Comparison of ENCODE assay signal across 8 cellular contexts in genomic region chr12:94873368-94874085, GRCh38.
DNase-seq lines count a peak whose midpoint lies in the region; ATAC-seq and TF ChIP-seq lines count a peak whose summit lies in the region.

No MANE protein-coding gene starts in this region.

- peak overlapping the region; percentile 81 for H3K14ac ChIP-seq in trophoblast cell (ENCODE audit: low read length)

- no peak overlapping the region for H3K23ac ChIP-seq in trophoblast cell (ENCODE audit: low read length)

- no peaks in the 10 kb centered on the region for H3K9me3 ChIP-seq in RWPE2 (ENCODE audit: severe bottlenecking)
- no peaks in the 10 kb centered on the region for H3K9me3 ChIP-seq in trophoblast cell (ENCODE audit: insufficient read depth, low read depth, low read length)

- H3K4me1 ChIP-seq in RWPE2 (ENCODE audit: insufficient read depth, poor library complexity, severe bottlenecking): no peaks in the 10 kb centered on the region
- H3K4me1 ChIP-seq in trophoblast cell (ENCODE audit: control insufficient read depth in 1 of 2, insufficient read depth in 2 of 2, low read length in 2 of 2): peaks cover 5 to 6% of the 10 kb centered on the region in 2 experiments

- peak; percentile 36 for DNase-seq in AG08396 (ENCODE audit: low spot score)
- no peak for DNase-seq in RWPE2 (ENCODE audit: low spot score)
- peak; percentile 34 for DNase-seq in germinal center (ENCODE audit: low spot score)
- no peak for DNase-seq in trophoblast cell
- DNase-seq in NCI-H226: no peak
- no peak for DNase-seq in DMS153 (lab: John Stamatoyannopoulos, UW)

- peaks cover 53% of the 10 kb centered on the region for H3K27me3 ChIP-seq in RWPE2 (ENCODE audit: insufficient read depth, poor library complexity, severe bottlenecking)
- H3K27me3 ChIP-seq in trophoblast cell (ENCODE audit: insufficient read depth, low read length): no peaks in the 10 kb centered on the region

- H3K36me3 ChIP-seq in RWPE2 (ENCODE audit: low read depth) (no peaks in the 10 kb centered on the region), trophoblast cell (ENCODE audit: control insufficient read depth in 1 of 2, insufficient read depth in 2 of 2, low read length in 2 of 2) (no peaks in the 10 kb centered on the region)

- H3K4me3 ChIP-seq in RWPE2 (ENCODE audit: severe bottlenecking) (peak overlapping the region; percentile 24), trophoblast cell (ENCODE audit: low read depth, low read length) (peak overlapping the region; percentile 73)

- ATAC-seq in GM18511 (IDR thresholded peaks at IDR 0.05; ENCODE audit: unreplicated experiment): peak; percentile 85
- ATAC-seq in HG02852 (IDR thresholded peaks at IDR 0.05; ENCODE audit: unreplicated experiment): peak; percentile 76
- ATAC-seq in RWPE2 (ENCODE audit: low read depth): peak; percentile 43

- H4K12ac ChIP-seq in trophoblast cell (ENCODE audit: low read depth, low read length): peak overlapping the region; percentile 84

- TF ChIP-seq CTCF in RWPE2 (IDR thresholded peaks at IDR 0.05; ENCODE audit: poor library complexity, severe bottlenecking): no peak

- peak overlapping the region; percentile 98 for H2BK120ac ChIP-seq in trophoblast cell (ENCODE audit: insufficient read depth, low read length, poor library complexity)

- WGBS in trophoblast cell (ENCODE audit: extremely low coverage, insufficient coverage, insufficient read length): no CpG with 5 or more reads among the region's 93 CpGs

- H3K9ac ChIP-seq in trophoblast cell (ENCODE audit: low read length): peak overlapping the region; percentile 82

- H4K8ac ChIP-seq in trophoblast cell (ENCODE audit: low read depth, low read length): peak overlapping the region; percentile 25

- peak overlapping the region; percentile 23 for H2AK5ac ChIP-seq in trophoblast cell (ENCODE audit: low read length)

- H3K4ac ChIP-seq in trophoblast cell (ENCODE audit: low read depth, low read length): peak overlapping the region; percentile 68

- H2AFZ ChIP-seq in trophoblast cell (ENCODE audit: insufficient read depth, low read length, poor library complexity): peak overlapping the region; percentile 96

- H3K79me2 ChIP-seq in trophoblast cell (ENCODE audit: control insufficient read depth, insufficient read depth, low read length, poor library complexity): peaks cover 2% of the 10 kb centered on the region

- H4K91ac ChIP-seq in trophoblast cell (ENCODE audit: low read depth, low read length): peak overlapping the region; percentile 97

- H3K4me2 ChIP-seq in trophoblast cell (ENCODE audit: low read length): peak overlapping the region; percentile 78

- peaks cover 13% of the 10 kb centered on the region for H3K79me1 ChIP-seq in trophoblast cell (ENCODE audit: low read length)

- H2BK12ac ChIP-seq in trophoblast cell (ENCODE audit: low read length): peak overlapping the region; percentile 97

- H3K27ac ChIP-seq in RWPE2 (ENCODE audit: poor library complexity, severe bottlenecking) (no peak overlapping the region), trophoblast cell (ENCODE audit: low read depth, low read length) (peak overlapping the region; percentile 83)

- peak overlapping the region; percentile 63 for H2BK5ac ChIP-seq in trophoblast cell (ENCODE audit: low read depth, low read length, poor library complexity)

- peak overlapping the region; percentile 95 for H3K18ac ChIP-seq in trophoblast cell (ENCODE audit: low read length)

Comparison
In these comparisons a context has a peak if more than half of its experiments do, and no peak if none do; other contexts are left out.
1. DNase-seq: peak in AG08396 (single experiment) and germinal center (single experiment); none in RWPE2 (single experiment), trophoblast cell (0 of 2), NCI-H226 (single experiment) and DMS153 (single experiment).
2. Peak in every context shown above with its lines, with median percentiles within 50 percentile points of each other: ATAC-seq.